Comparison of ENCODE assay signal across 8 cellular contexts in the genomic region with DNA sequence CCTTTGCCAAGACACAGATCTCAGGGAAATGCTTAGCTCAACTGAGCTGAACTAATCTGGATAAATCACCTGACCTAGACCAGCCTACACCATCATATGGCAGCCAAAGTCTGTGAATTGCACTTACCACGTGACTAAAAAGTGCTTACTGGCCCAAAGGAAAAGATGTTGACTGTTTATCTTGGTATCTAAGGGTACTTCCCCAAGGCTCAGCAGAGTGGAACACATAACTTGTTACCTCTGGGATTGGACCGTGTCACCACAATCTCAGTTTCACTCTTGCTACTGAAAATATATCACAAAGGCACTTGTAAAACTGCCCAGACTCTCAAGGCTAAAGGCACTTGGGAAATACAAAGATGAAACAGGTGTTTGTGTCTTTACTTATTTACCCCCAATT. TPM values are rescaled to one million over a fixed set of nuclear protein-coding genes. Genes with fewer than 3 reads are reported as not detected.
DNase-seq lines count a peak whose midpoint lies in the region; ATAC-seq lines count a peak whose summit lies in the region.
"Not testable (repeated sequence)": the region's sequence is repeated elsewhere in the genome, so short reads cannot be mapped to it uniquely, and the experiment has no call there.

No MANE protein-coding gene starts in this region.

- H3K36me3 Mint-ChIP-seq in activated CD4-positive, alpha-beta memory T cell treated with anti-CD3 and anti-CD28 coated beads for 36 hours; natural killer cell treated with Interleukin-12 subunit alpha and Interleukin-12 subunit beta and Interleukin-15 and Interleukin-18, amount 100 ng/mL, for 72 hours: not testable (repeated sequence)

- H3K27me3 Mint-ChIP-seq in activated CD4-positive, alpha-beta memory T cell treated with anti-CD3 and anti-CD28 coated beads for 36 hours, result not testable (repeated sequence)
- H3K27me3 Mint-ChIP-seq in natural killer cell treated with Interleukin-12 subunit alpha and Interleukin-12 subunit beta and Interleukin-15 and Interleukin-18, amount 100 ng/mL, for 72 hours, result peaks cover 0 to 23% of the 10 kb centered on the region in 2 donors

- POLR2A ChIA-PET in activated CD4-positive, alpha-beta memory T cell treated with anti-CD3 and anti-CD28 coated beads for 36 hours (lab: Charles Lee), result interaction anchor here (1.5 kb wide), 1 partner anchor 47 kb away, joined by 4 read pairs; no protein-coding TSS in a partner anchor

- not testable (repeated sequence) for H3K9me3 Mint-ChIP-seq in activated CD4-positive, alpha-beta memory T cell treated with anti-CD3 and anti-CD28 coated beads for 36 hours; natural killer cell treated with Interleukin-12 subunit alpha and Interleukin-12 subunit beta and Interleukin-15 and Interleukin-18, amount 100 ng/mL, for 72 hours

- H3K27me3 ChIP-seq in BLaER1, result not testable (repeated sequence)

- H3K27ac Mint-ChIP-seq in activated CD4-positive, alpha-beta memory T cell treated with anti-CD3 and anti-CD28 coated beads for 36 hours; natural killer cell treated with Interleukin-12 subunit alpha and Interleukin-12 subunit beta and Interleukin-15 and Interleukin-18, amount 100 ng/mL, for 72 hours: not testable (repeated sequence)

- H3K4me1 Mint-ChIP-seq in activated CD4-positive, alpha-beta memory T cell treated with anti-CD3 and anti-CD28 coated beads for 36 hours (ENCODE audit: low read depth), result peaks cover 25% of the 10 kb centered on the region
- not testable (repeated sequence) for H3K4me1 Mint-ChIP-seq in natural killer cell treated with Interleukin-12 subunit alpha and Interleukin-12 subunit beta and Interleukin-15 and Interleukin-18, amount 100 ng/mL, for 72 hours (ENCODE audit: low read depth in 2 of 2)

- intact Hi-C loops in activated CD4-positive, alpha-beta memory T cell treated with anti-CD3 and anti-CD28 coated beads for 36 hours (cut with micrococcal nuclease), result not testable (repeated sequence)

- CTCF ChIA-PET in activated CD4-positive, alpha-beta memory T cell treated with anti-CD3 and anti-CD28 coated beads for 36 hours (lab: Charles Lee), result not testable (repeated sequence)

- H3K4me3 Mint-ChIP-seq in activated CD4-positive, alpha-beta memory T cell treated with anti-CD3 and anti-CD28 coated beads for 36 hours; natural killer cell treated with Interleukin-12 subunit alpha and Interleukin-12 subunit beta and Interleukin-15 and Interleukin-18, amount 100 ng/mL, for 72 hours: not testable (repeated sequence)

- H3K36me3 ChIP-seq in BLaER1, result not testable (repeated sequence)

- peak; percentile 91 for ATAC-seq in GM18867 (IDR thresholded peaks at IDR 0.05; ENCODE audit: unreplicated experiment)
- peak; percentile 94 for ATAC-seq in GM21447 (IDR thresholded peaks at IDR 0.05; ENCODE audit: unreplicated experiment)
- ATAC-seq in HG02981 (IDR thresholded peaks at IDR 0.05; ENCODE audit: unreplicated experiment), result peak; percentile 91
- ATAC-seq in HG03571 (IDR thresholded peaks at IDR 0.05; ENCODE audit: unreplicated experiment), result peak; percentile 93
- ATAC-seq in natural killer cell treated with Interleukin-12 subunit alpha and Interleukin-12 subunit beta and Interleukin-15 and Interleukin-18, amount 100 ng/mL, for 72 hours, result peak; percentile 86 to 90

- peaks cover 56% of the 10 kb centered on the region for H3K4me1 ChIP-seq in BLaER1

- not testable (repeated sequence) for H3K4me3 ChIP-seq in BLaER1

- not testable (repeated sequence) for H3K27ac ChIP-seq in BLaER1

- not testable (repeated sequence) for H3K9me3 ChIP-seq in BLaER1

- not testable (repeated sequence) for H3K9ac ChIP-seq in BLaER1

- H3K4me2 ChIP-seq in BLaER1, result peak overlapping the region; percentile 70

- peak; percentile 53 for DNase-seq in activated CD4-positive, alpha-beta memory T cell treated with anti-CD3 and anti-CD28 coated beads for 36 hours
- peak; percentile 46 for DNase-seq in germinal center (ENCODE audit: low spot score)
- DNase-seq in natural killer cell treated with Interleukin-12 subunit alpha and Interleukin-12 subunit beta and Interleukin-15 and Interleukin-18, amount 100 ng/mL, for 72 hours (ENCODE audit: low spot score), result not testable (repeated sequence)

- H4K20me1 ChIP-seq in BLaER1, result not testable (repeated sequence)

RNA-seq across cellular contexts. Expression of a gene that starts 18.8 kb away (rescaled TPM):
- total RNA-seq in activated CD4-positive, alpha-beta memory T cell treated with anti-CD3 and anti-CD28 coated beads for 36 hours, result 10 to 100 TPM; 20.7 to 22.5 TPM
- total RNA-seq in natural killer cell treated with Interleukin-12 subunit alpha and Interleukin-12 subunit beta and Interleukin-15 and Interleukin-18, amount 100 ng/mL, for 72 hours, result 10 to 100 TPM; 21.0 to 24.2 TPM

RNA-seq across cellular contexts. Expression of a gene that starts 26.9 kb away (rescaled TPM):
- 10 to 100 TPM in 1 of 2 experiments, 1 to 10 TPM in 1; 9.2 to 10.2 TPM for total RNA-seq in activated CD4-positive, alpha-beta memory T cell treated with anti-CD3 and anti-CD28 coated beads for 36 hours
- total RNA-seq in natural killer cell treated with Interleukin-12 subunit alpha and Interleukin-12 subunit beta and Interleukin-15 and Interleukin-18, amount 100 ng/mL, for 72 hours, result not detected

Comparison
In these comparisons a context has a peak if more than half of its experiments do, and no peak if none do; other contexts are left out.
1. RNA of a gene that starts 26.9 kb away (total RNA-seq): 9.2 to 10.2 TPM in activated CD4-positive, alpha-beta memory T cell treated with anti-CD3 and anti-CD28 coated beads for 36 hours; not detected in natural killer cell treated with Interleukin-12 subunit alpha and Interleukin-12 subunit beta and Interleukin-15 and Interleukin-18, amount 100 ng/mL, for 72 hours; every median in the first group is over 4 times any median in the second.
2. Peak in every context shown above with its lines, with median percentiles within 50 percentile points of each other: ATAC-seq.